In the genomic region with DNA sequence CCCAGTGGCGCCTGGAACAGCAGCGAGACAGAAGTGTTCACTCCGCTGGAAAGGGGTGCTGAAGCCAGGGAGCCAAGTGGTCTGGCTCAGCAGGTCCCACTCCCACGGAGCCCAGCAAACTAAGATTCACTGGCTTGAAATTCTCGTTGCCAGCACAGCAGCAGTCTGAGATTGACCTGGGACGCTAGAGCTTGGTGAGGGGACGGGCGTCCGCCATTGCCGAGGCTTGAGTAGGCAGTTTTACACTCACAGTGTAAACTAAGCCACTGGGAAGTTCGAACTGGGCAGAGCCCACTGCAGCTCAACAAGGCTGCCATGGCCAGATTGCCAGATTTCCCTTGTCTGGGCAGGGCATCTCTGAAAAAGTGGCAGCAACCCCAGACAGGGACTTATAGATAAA, we compare ENCODE assay signal across 34 cellular contexts.
"Had no signal": no experiment of that assay in that cellular context is flagged by ENCODE, and none has a peak within 500 bp of the region (broad histone marks: within the 10 kb centered on the region; RNA-seq: fewer than 3 reads in every experiment).

No MANE protein-coding gene starts in this region.

- DNase-seq: Karpas-422, Kasumi-1, KG1, MG63, MM.1S, MV-4-11, NCI-H1048, NCI-H1092, NCI-H1092 treated with DMSO at 0.1 percent for 48 hours, NCI-H1105, NCI-H1105 treated with DMSO at 0.1 percent for 48 hours, NCI-H1417, NCI-H1417 treated with DMSO at 0.1 percent for 48 hours, NCI-H1436, NCI-H1436 treated with DMSO at 0.1 percent for 48 hours, NCI-H146, NCI-H1694, NCI-H1694 treated with DMSO at 0.1 percent for 48 hours, NCI-H187, NCI-H187 treated with DMSO at 0.1 percent for 48 hours, NCI-H1930, NCI-H2029, NCI-H2029 treated with DMSO at 0.1 percent for 48 hours, NCI-H2081, NCI-H2081 treated with DMSO at 0.1 percent for 48 hours, NCI-H2107, NCI-H2171, NCI-H2171 treated with DMSO at 0.1 percent for 48 hours, NCI-H2227 treated with DMSO at 0.1 percent for 48 hours, NCI-H226, NCI-H345, NCI-H446, NCI-H446 treated with DMSO at 0.1 percent for 48 hours had no signal

- H3K27me3 ChIP-seq: MG63 had no signal

- H3K4me3 ChIP-seq: MG63 had no signal

- H3K9me3 ChIP-seq: MG63 had no signal

- H3K27ac ChIP-seq: KMS-11 had no signal
